ENCODE assay signal across 23 cellular contexts in the genomic region with DNA sequence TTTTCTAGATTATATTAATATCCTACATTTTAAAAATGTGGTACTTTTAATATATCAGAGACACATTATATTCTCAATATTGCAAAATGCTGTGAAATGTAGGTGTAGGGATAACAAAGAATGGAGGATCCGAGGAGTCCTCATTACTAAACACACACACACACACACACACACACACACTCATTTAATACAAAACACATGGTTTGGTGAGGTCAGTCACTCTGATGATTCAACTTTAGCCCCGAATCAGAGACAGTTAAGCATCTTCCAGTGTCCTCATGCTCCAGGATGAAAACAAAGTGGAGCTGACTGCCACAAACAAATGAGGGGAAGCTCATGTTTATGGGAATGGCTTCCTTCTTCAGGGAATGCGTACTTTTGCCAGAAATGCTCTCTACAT.
A peak's percentile ranks its signal among the peaks of the same experiment; 100 is the strongest.
DNase-seq lines count a peak whose midpoint lies in the region; ATAC-seq and TF ChIP-seq lines count a peak whose summit lies in the region.
"Had no signal": no experiment of that assay in that cellular context is flagged by ENCODE, and none has a peak within 500 bp of the region (broad histone marks: within the 10 kb centered on the region; RNA-seq: fewer than 3 reads in every experiment).

No MANE protein-coding gene starts in this region.

- no peak for TF ChIP-seq RAD21 in IMR-90 (IDR thresholded peaks at IDR 0.05; ENCODE audit: low read length)

- peak overlapping the region in 1 of 2 experiments; percentile 34; a peak in 1 of 4 replicates for H4K8ac ChIP-seq in IMR-90 (ENCODE audit: low read depth in 2 of 2, low read length in 2 of 2)

- peak; percentile 56 for DNase-seq in AG09319 (ENCODE audit: extremely low read depth, low read depth)
- peak; percentile 81 for DNase-seq in IMR-90
- DNase-seq in esophagus muscularis mucosa (ENCODE audit: extremely low spot score) = peak; percentile 17
- peak; percentile 44 for DNase-seq in myocyte (ENCODE audit: low read depth)
- DNase-seq in activated gamma-delta T cell (lab: John Stamatoyannopoulos, UW) = no peak
- no peak for DNase-seq in Right ventricle myocardium superior
- DNase-seq: activated CD4-positive, alpha-beta T cell treated with anti-CD3 and anti-CD28 coated beads for 4 hours; activated CD8-positive, alpha-beta memory T cell treated with anti-CD3 and anti-CD28 coated beads, Interleukin-2, amount 10 ng/mL, durations not matched to agents 7 days and 5 days; mesendoderm; naive thymus-derived CD4-positive, alpha-beta T cell; NCI-H1092 treated with DMSO at 0.1 percent for 48 hours; NCI-H2029; NCI-H345; OCI-M1; ovary; SIG-M5; stimulated activated CD8-positive, alpha-beta memory T cell treated with anti-CD3 and anti-CD28 coated beads, Interleukin-4, amount 100 ng/mL, for 48 hours; T-helper 1 cell; upper lobe of right lung had no signal

- no peak overlapping the region for H2AK9ac ChIP-seq in IMR-90 (replicated peaks; ENCODE audit: low read depth, low read length, poor library complexity)

- no TSS peak for BruUV-seq in IMR-90 (replicated peaks; lab: Mats Ljungman, UMichigan)

- TF ChIP-seq CTCF in AG09319 (IDR thresholded peaks at IDR 0.05; ENCODE audit: low read depth, low read length) (no peak), IMR-90 (conservative IDR thresholded peaks at IDR 0.05; ENCODE audit: low read depth, low read length) (no peak), esophagus muscularis mucosa (IDR thresholded peaks at IDR 0.05) (no peak)

- no peak overlapping the region for H3K4me3 ChIP-seq in IMR-90 (ENCODE audit: insufficient read depth, low read depth, low read length)
- H3K4me3 ChIP-seq in esophagus muscularis mucosa = no peak overlapping the region
- H3K4me3 ChIP-seq: ovary, right atrium auricular region, upper lobe of right lung had no signal

- H2BK20ac ChIP-seq in IMR-90 (ENCODE audit: low read depth, low read length) = no peak overlapping the region

- no peaks in the 10 kb centered on the region for H3K79me1 ChIP-seq in IMR-90 (ENCODE audit: low read depth in 1 of 2, low read length in 2 of 2)

- H3K14ac ChIP-seq in IMR-90 (replicated peaks; ENCODE audit: low read depth, low read length) = no peak overlapping the region

- H3K27ac ChIP-seq in IMR-90 (ENCODE audit: insufficient read depth, low read length) (no peak overlapping the region), esophagus muscularis mucosa (replicated peaks in 1 of 4) (no peak overlapping the region)
- H3K27ac ChIP-seq: ovary, right atrium auricular region, upper lobe of right lung had no signal

- H3K4ac ChIP-seq in IMR-90 (ENCODE audit: low read depth, low read length) = no peak overlapping the region

- H2BK5ac ChIP-seq in IMR-90 (ENCODE audit: low read depth, low read length, poor library complexity, severe bottlenecking) = peak overlapping the region; percentile 20

- ATAC-seq in IMR-90 (ENCODE audit: low read depth) = peak; percentile 40
- ATAC-seq in GM21526 (IDR thresholded peaks at IDR 0.05; ENCODE audit: low FRiP score, unreplicated experiment) = no peak
- ATAC-seq in Right ventricle myocardium superior (ENCODE audit: poor library complexity) = no peak
- ATAC-seq in HG03175 (IDR thresholded peaks at IDR 0.05; ENCODE audit: unreplicated experiment) = no peak
- ATAC-seq: activated CD8-positive, alpha-beta memory T cell treated with anti-CD3 and anti-CD28 coated beads, Interleukin-2, amount 10 ng/mL, durations not matched to agents 7 days and 5 days; activated naive CD4-positive, alpha-beta T cell treated with anti-CD3 and anti-CD28 coated beads, Interleukin-2, amount 50 U/mL, for 72 hours; naive thymus-derived CD4-positive, alpha-beta T cell; upper lobe of right lung had no signal

- H3K9me3 ChIP-seq in IMR-90 (ENCODE audit: control insufficient read depth, insufficient read depth, low read length) (no peaks in the 10 kb centered on the region), esophagus muscularis mucosa (no peaks in the 10 kb centered on the region)
- H3K9me3 ChIP-seq: ovary, right atrium auricular region, upper lobe of right lung had no signal

- CTCF ChIA-PET in IMR-90 (lab: Yijun Ruan, JAX) = interaction anchor here (1.2 kb wide), 1 partner anchor 174 kb away, joined by 3 read pairs; no protein-coding TSS in a partner anchor

- H4K91ac ChIP-seq in IMR-90 (ENCODE audit: insufficient read depth, low read depth, low read length) = no peak overlapping the region

- intact Hi-C loops in IMR-90 (cut with micrococcal nuclease) (no loop called here), esophagus muscularis mucosa (cut with DNase I) (no loop called here), Right ventricle myocardium superior (cut with DNase I) (no loop called here)

- H3K56ac ChIP-seq in IMR-90 (ENCODE audit: extremely low read depth, insufficient read depth, low read length) = no peak overlapping the region

- WGBS in IMR-90 (ENCODE audit: extremely low coverage in 2 of 2, insufficient read length in 1 of 2), 2 experiments = no CpG with 5 or more reads among the region's 3 CpGs
- 63% methylated on average over 3 of the region's 3 CpGs for WGBS in esophagus muscularis mucosa

- H3K9ac ChIP-seq in IMR-90 (ENCODE audit: low read depth, low read length) = no peak overlapping the region

- no peaks in the 10 kb centered on the region for H4K20me1 ChIP-seq in IMR-90 (ENCODE audit: insufficient read depth, low read length)

- dilution Hi-C loops in IMR-90 (cut with HindIII; ENCODE audit: low sequenced_read_pairs, unreplicated experiment) = no loop called here

- peak overlapping the region; percentile 79; the same call in 1 of the 2 replicates for H3K18ac ChIP-seq in IMR-90 (ENCODE audit: low read depth, low read length)

- H2AFZ ChIP-seq in IMR-90 (replicated peaks; ENCODE audit: low read length, poor library complexity) = no peak overlapping the region

- no peak overlapping the region for H3K4me2 ChIP-seq in IMR-90 (ENCODE audit: low read depth, low read length)

- POLR2A ChIA-PET in IMR-90 (lab: Charles Lee; ENCODE audit: unreplicated experiment) = no interaction called here

- no peak overlapping the region for H3K23ac ChIP-seq in IMR-90 (ENCODE audit: low read depth, low read length)

- peaks cover 8% of the 10 kb centered on the region for H3K4me1 ChIP-seq in IMR-90 (ENCODE audit: control insufficient read depth, insufficient read depth, low read length)
- H3K4me1 ChIP-seq in esophagus muscularis mucosa = no peaks in the 10 kb centered on the region
- H3K4me1 ChIP-seq: right atrium auricular region, upper lobe of right lung had no signal

- peaks cover under 1% of the 10 kb centered on the region; the same call in 1 of the 2 replicates for H3K9me1 ChIP-seq in IMR-90 (ENCODE audit: insufficient read depth, low read length)

- H3K36me3 ChIP-seq in IMR-90 (ENCODE audit: control insufficient read depth, insufficient read depth, low read length) = no peaks in the 10 kb centered on the region
- no peaks in the 10 kb centered on the region for H3K36me3 ChIP-seq in esophagus muscularis mucosa
- H3K36me3 ChIP-seq: ovary, right atrium auricular region, upper lobe of right lung had no signal

- in situ Hi-C loops in IMR-90 (cut with MboI; ENCODE audit: low sequenced_read_pairs) = no loop called here

- no peak overlapping the region for H2BK120ac ChIP-seq in IMR-90 (ENCODE audit: low read depth, low read length)

- peak overlapping the region; percentile 44; the same call in 1 of the 2 replicates for H4K5ac ChIP-seq in IMR-90 (ENCODE audit: low read depth, low read length)

- TF ChIP-seq POLR2A in IMR-90 (IDR thresholded peaks at IDR 0.05; ENCODE audit: low read depth, low read length) (no peak), esophagus muscularis mucosa (IDR thresholded peaks at IDR 0.05; ENCODE audit: low read depth) (no peak)

- no peaks in the 10 kb centered on the region for H3K27me3 ChIP-seq in IMR-90 (ENCODE audit: control insufficient read depth, insufficient read depth, low read length)
- no peaks in the 10 kb centered on the region for H3K27me3 ChIP-seq in esophagus muscularis mucosa
- H3K27me3 ChIP-seq: ovary, right atrium auricular region, upper lobe of right lung had no signal

- H2AK5ac ChIP-seq in IMR-90 (ENCODE audit: low read depth, low read length) = no peak overlapping the region

- TF ChIP-seq EP300 in esophagus muscularis mucosa (IDR thresholded peaks at IDR 0.05) = no peak

- H2BK15ac ChIP-seq in IMR-90 (ENCODE audit: low read depth, low read length) = no peak overlapping the region

TF ChIP-seq in IMR-90, 13 proteins besides CTCF, POLR2A, EP300 and RAD21:
- no peak for TF ChIP-seq CEBPB (IDR thresholded peaks at IDR 0.05; ENCODE audit: low read depth, low read length)
- no peak for TF ChIP-seq MAFK (IDR thresholded peaks at IDR 0.05; ENCODE audit: low read depth, low read length)
- TF ChIP-seq SMC3 (IDR thresholded peaks at IDR 0.05; ENCODE audit: low read depth, low read length) = no peak
- TF ChIP-seq MAZ (IDR thresholded peaks at IDR 0.05; ENCODE audit: borderline replicate concordance, low read depth, low read length) = no peak
- no peak for TF ChIP-seq FOS (IDR thresholded peaks at IDR 0.05; ENCODE audit: low read depth, low read length)
- TF ChIP-seq, protein P1, sequence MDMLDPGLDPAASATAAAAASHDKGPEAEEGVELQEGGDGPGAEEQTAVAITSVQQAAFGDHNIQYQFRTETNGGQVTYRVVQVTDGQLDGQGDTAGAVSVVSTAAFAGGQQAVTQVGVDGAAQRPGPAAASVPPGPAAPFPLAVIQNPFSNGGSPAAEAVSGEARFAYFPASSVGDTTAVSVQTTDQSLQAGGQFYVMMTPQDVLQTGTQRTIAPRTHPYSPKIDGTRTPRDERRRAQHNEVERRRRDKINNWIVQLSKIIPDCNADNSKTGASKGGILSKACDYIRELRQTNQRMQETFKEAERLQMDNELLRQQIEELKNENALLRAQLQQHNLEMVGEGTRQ (IDR thresholded peaks at IDR 0.05; ENCODE audit: low read depth, low read length) = no peak
- TF ChIP-seq, protein P2, sequence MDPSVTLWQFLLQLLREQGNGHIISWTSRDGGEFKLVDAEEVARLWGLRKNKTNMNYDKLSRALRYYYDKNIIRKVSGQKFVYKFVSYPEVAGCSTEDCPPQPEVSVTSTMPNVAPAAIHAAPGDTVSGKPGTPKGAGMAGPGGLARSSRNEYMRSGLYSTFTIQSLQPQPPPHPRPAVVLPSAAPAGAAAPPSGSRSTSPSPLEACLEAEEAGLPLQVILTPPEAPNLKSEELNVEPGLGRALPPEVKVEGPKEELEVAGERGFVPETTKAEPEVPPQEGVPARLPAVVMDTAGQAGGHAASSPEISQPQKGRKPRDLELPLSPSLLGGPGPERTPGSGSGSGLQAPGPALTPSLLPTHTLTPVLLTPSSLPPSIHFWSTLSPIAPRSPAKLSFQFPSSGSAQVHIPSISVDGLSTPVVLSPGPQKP (IDR thresholded peaks at IDR 0.05; ENCODE audit: borderline replicate concordance, low read depth, low read length) = no peak
- TF ChIP-seq RFX5 (IDR thresholded peaks at IDR 0.05; ENCODE audit: low read depth, low read length) = no peak
- TF ChIP-seq BHLHE40 (IDR thresholded peaks at IDR 0.05; ENCODE audit: low read depth, low read length) = no peak
- TF ChIP-seq NFE2L2 (IDR thresholded peaks at IDR 0.05; ENCODE audit: low read depth, low read length) = no peak
- no peak for TF ChIP-seq CHD1 (IDR thresholded peaks at IDR 0.05; ENCODE audit: low read depth, low read length)

Comparison
In these comparisons a context has a peak if more than half of its experiments do, and no peak if none do; other contexts are left out.
1. DNase-seq: peak in AG09319 (single experiment), IMR-90 (single experiment), esophagus muscularis mucosa (single experiment) and myocyte (single experiment); none in activated gamma-delta T cell (single experiment) and Right ventricle myocardium superior (single experiment).